In genomic region chr1:192904438-192904895, GRCh38 we compare ENCODE assay signal across 10 cellular contexts.
A peak's percentile ranks its signal among the peaks of the same experiment; 100 is the strongest.
DNase-seq lines count a peak whose midpoint lies in the region; ATAC-seq and TF ChIP-seq lines count a peak whose summit lies in the region.
"Had no signal": no experiment of that assay in that cellular context is flagged by ENCODE, and none has a peak within 500 bp of the region (broad histone marks: within the 10 kb centered on the region; RNA-seq: fewer than 3 reads in every experiment).

No MANE protein-coding gene starts in this region.

- no peaks in the 10 kb centered on the region for H3K79me2 ChIP-seq in GM23338 (replicated peaks; ENCODE audit: insufficient read depth)

- peak overlapping the region; percentile 44; the same call in 1 of the 2 replicates for H2AFZ ChIP-seq in GM23338

- no peaks in the 10 kb centered on the region for H3K27me3 Mint-ChIP-seq in GM23338 (ENCODE audit: insufficient read depth, low read depth, poor library complexity)

- H3K4me1 ChIP-seq in GM23338 (ENCODE audit: insufficient read depth): no peaks in the 10 kb centered on the region

- no peak overlapping the region for H3K27ac ChIP-seq in GM23338 (ENCODE audit: low read depth)

- H3K27me3 ChIP-seq in GM23338 (ENCODE audit: insufficient read depth): no peaks in the 10 kb centered on the region

- no peak overlapping the region for H3K27ac Mint-ChIP-seq in GM23338

- TF ChIP-seq CTCF in GM23338 (conservative IDR thresholded peaks at IDR 0.05; ENCODE audit: low read depth in 2 of 2) (no peak), astrocyte of the spinal cord (IDR thresholded peaks at IDR 0.05; ENCODE audit: low read depth, low read length) (no peak)

- no peaks in the 10 kb centered on the region for H3K36me3 ChIP-seq in GM23338 (ENCODE audit: insufficient read depth)

- H3K36me3 Mint-ChIP-seq in GM23338 (ENCODE audit: low read depth): no peaks in the 10 kb centered on the region

- no peak overlapping the region for H3K4me3 ChIP-seq in GM23338
- no peak overlapping the region for H3K4me3 ChIP-seq in astrocyte of the spinal cord (ENCODE audit: low read depth, low read length)

- DNase-seq in ACHN (peak; percentile 51), GM23338 (ENCODE audit: low spot score) (no peak), astrocyte of the spinal cord (ENCODE audit: low read depth, low spot score) (peak; percentile 91), kidney tubule cell (ENCODE audit: low spot score) (peak; percentile 56), NCI-H1105 (lab: John Stamatoyannopoulos, UW) (no peak)
- DNase-seq: NCI-H2227 treated with DMSO at 0.1 percent for 48 hours had no signal

- H3K4me3 Mint-ChIP-seq in GM23338: no peak overlapping the region

- in situ Hi-C loops in ACHN (cut with HindIII; ENCODE audit: low pct_ligation_motif_present, low pct_unique_long_range_greater_than_20kb, low sequenced_read_pairs): no loop called here
- in situ Hi-C loops in astrocyte of the spinal cord (cut with HindIII; ENCODE audit: low sequenced_read_pairs): no loop called here

- no peaks in the 10 kb centered on the region for H3K9me3 Mint-ChIP-seq in GM23338

- no peaks in the 10 kb centered on the region for H3F3A ChIP-seq in GM23338 (replicated peaks; ENCODE audit: low read depth)

- no peak overlapping the region for H3K4me2 ChIP-seq in GM23338

- H3K9me2 ChIP-seq in GM23338 (ENCODE audit: insufficient read depth): no peaks in the 10 kb centered on the region

- H4K20me1 ChIP-seq in GM23338 (replicated peaks; ENCODE audit: insufficient read depth): no peaks in the 10 kb centered on the region

- H3K4me1 Mint-ChIP-seq in GM23338: peaks cover 3% of the 10 kb centered on the region; the same call in 1 of the 3 replicates

- no peak for ATAC-seq in GM23338
- no peak for ATAC-seq in GM21528 (IDR thresholded peaks at IDR 0.05; ENCODE audit: low FRiP score, unreplicated experiment)
- no peak for ATAC-seq in GM19324 (IDR thresholded peaks at IDR 0.05; ENCODE audit: low FRiP score, unreplicated experiment)
- no peak for ATAC-seq in GM19467 (IDR thresholded peaks at IDR 0.05; ENCODE audit: unreplicated experiment)
- ATAC-seq: HCT116 had no signal

TF ChIP-seq in GM23338, 12 proteins besides CTCF, POLR2A, EP300 and RAD21:
- TF ChIP-seq ZNF114 (CRISPR knock-in tag; IDR thresholded peaks at IDR 0.05) (no peak), EZH2 (IDR thresholded peaks at IDR 0.05; ENCODE audit: low read depth, unreplicated experiment) (no peak), JUNB (IDR thresholded peaks at IDR 0.05; ENCODE audit: unreplicated experiment) (no peak), NANOG (IDR thresholded peaks at IDR 0.05; ENCODE audit: borderline replicate concordance) (no peak), EZH2phosphoT487 (IDR thresholded peaks at IDR 0.05; ENCODE audit: unreplicated experiment) (no peak), STAT1 (IDR thresholded peaks at IDR 0.05; ENCODE audit: unreplicated experiment) (no peak), REST (IDR thresholded peaks at IDR 0.05; ENCODE audit: unreplicated experiment) (no peak)
TF ChIP-seq in GM23338: peak in this region for 0.

Comparison
In these comparisons a context has a peak if more than half of its experiments do, and no peak if none do; other contexts are left out.
1. DNase-seq: peak in ACHN (single experiment), astrocyte of the spinal cord (single experiment) and kidney tubule cell (single experiment); none in GM23338 (single experiment) and NCI-H1105 (single experiment).